32 cellular contexts compared by ENCODE assay signal in genomic region chr20:9610665-9611064, GRCh38.
"Had no signal": no experiment of that assay in that cellular context is flagged by ENCODE, and none has a peak within 500 bp of the region (broad histone marks: within the 10 kb centered on the region; RNA-seq: fewer than 3 reads in every experiment).

No MANE protein-coding gene starts in this region.

- H3K9me3 Mint-ChIP-seq: activated CD4-positive, alpha-beta memory T cell treated with anti-CD3 and anti-CD28 coated beads for 36 hours; activated CD4-positive, alpha-beta T cell treated with anti-CD3 and anti-CD28 coated beads, Interleukin-2, amount 10 ng/mL, durations not matched to agents 24 days and 14 days; activated CD8-positive, alpha-beta T cell treated with anti-CD3 and anti-CD28 coated beads for 36 hours; activated naive CD4-positive, alpha-beta T cell treated with anti-CD3 and anti-CD28 coated beads for 36 hours; activated naive CD4-positive, alpha-beta T cell treated with anti-CD3 and anti-CD28 coated beads, Interleukin-2, amount 50 U/mL, for 72 hours; activated naive CD8-positive, alpha-beta T cell treated with anti-CD3 and anti-CD28 coated beads, Interleukin-2, amount 10 ng/mL, durations not matched to agents 7 days and 5 days; activated naive CD8-positive, alpha-beta T cell treated with anti-CD3 and anti-CD28 coated beads, Interleukin-2, amount 50 U/mL, for 24 hours; activated T-cell treated with anti-CD3 and anti-CD28 coated beads, Interleukin-2, amount 50 U/mL, for 4 hours; activated T-cell treated with anti-CD3 and anti-CD28 coated beads, Interleukin-2, amount 50 U/mL, for 72 hours; activated T-helper 1 cell treated with anti-CD3 and anti-CD28 coated beads, Interleukin-12 subunit alpha, Interleukin-12 subunit beta, Interleukin-2, Interleukin-4 antibody, amounts not matched to agents 30 ng/mL and 10 ng/mL and 1 ng/mL, durations not matched to agents 14 hours and 24 hours and 36 hours; activated T-helper 17 cell treated with anti-CD3 and anti-CD28 coated beads, Interleukin-2, amount 50 U/mL, for 72 hours; central memory CD8-positive, alpha-beta T cell; T-helper 1 cell treated with Interleukin-12 subunit alpha and Interleukin-12 subunit beta and Interleukin-4 antibody, amounts not matched to agents 30 μg/mL and 1 μg/mL, for 36 hours; T-helper 2 cell treated with Interferon-gamma antibody and Interleukin-4, amounts not matched to agents 5 μg/mL and 100 μg/mL, for 36 hours had no signal

- H3K4me1 Mint-ChIP-seq: activated CD4-positive, alpha-beta T cell treated with anti-CD3 and anti-CD28 coated beads, Interleukin-2, amount 10 ng/mL, durations not matched to agents 24 days and 14 days; activated naive CD8-positive, alpha-beta T cell treated with anti-CD3 and anti-CD28 coated beads, Interleukin-2, amount 10 ng/mL, durations not matched to agents 7 days and 5 days; activated naive CD8-positive, alpha-beta T cell treated with anti-CD3 and anti-CD28 coated beads, Interleukin-2, amount 50 U/mL, for 24 hours; activated T-helper 17 cell treated with anti-CD3 and anti-CD28 coated beads, Interleukin-2, amount 50 U/mL, for 72 hours; central memory CD8-positive, alpha-beta T cell had no signal

- H3K9me3 ChIP-seq: ascending aorta had no signal

- H3K27ac ChIP-seq: ascending aorta, cardiac muscle cell had no signal

- H3K27ac Mint-ChIP-seq: activated B cell treated with CpG ODN at 0.5 μM for 24 hours; activated CD4-positive, alpha-beta memory T cell treated with anti-CD3 and anti-CD28 coated beads for 36 hours; activated CD4-positive, alpha-beta T cell treated with anti-CD3 and anti-CD28 coated beads, Interleukin-2, amount 10 ng/mL, durations not matched to agents 24 days and 14 days; activated CD8-positive, alpha-beta T cell treated with anti-CD3 and anti-CD28 coated beads for 36 hours; activated naive CD4-positive, alpha-beta T cell treated with anti-CD3 and anti-CD28 coated beads for 36 hours; activated naive CD4-positive, alpha-beta T cell treated with anti-CD3 and anti-CD28 coated beads, Interleukin-2, amount 50 U/mL, for 72 hours; activated naive CD8-positive, alpha-beta T cell treated with anti-CD3 and anti-CD28 coated beads, Interleukin-2, amount 10 ng/mL, durations not matched to agents 7 days and 5 days; activated naive CD8-positive, alpha-beta T cell treated with anti-CD3 and anti-CD28 coated beads, Interleukin-2, amount 50 U/mL, for 24 hours; activated T-cell treated with anti-CD3 and anti-CD28 coated beads, Interleukin-2, amount 50 U/mL, for 72 hours; activated T-helper 1 cell treated with anti-CD3 and anti-CD28 coated beads, Interleukin-12 subunit alpha, Interleukin-12 subunit beta, Interleukin-2, Interleukin-4 antibody, amounts not matched to agents 30 ng/mL and 10 ng/mL and 1 ng/mL, durations not matched to agents 14 hours and 24 hours and 36 hours; activated T-helper 17 cell treated with anti-CD3 and anti-CD28 coated beads, Interleukin-2, amount 50 U/mL, for 72 hours; T-helper 1 cell treated with Interleukin-12 subunit alpha and Interleukin-12 subunit beta and Interleukin-4 antibody, amounts not matched to agents 30 μg/mL and 1 μg/mL, for 36 hours; T-helper 2 cell treated with Interferon-gamma antibody and Interleukin-4, amounts not matched to agents 5 μg/mL and 100 μg/mL, for 36 hours had no signal

- H3K4me3 Mint-ChIP-seq: activated B cell treated with CpG ODN at 0.5 μM for 24 hours; activated CD4-positive, alpha-beta memory T cell treated with anti-CD3 and anti-CD28 coated beads for 36 hours; activated CD4-positive, alpha-beta T cell treated with anti-CD3 and anti-CD28 coated beads, Interleukin-2, amount 10 ng/mL, durations not matched to agents 24 days and 14 days; activated CD8-positive, alpha-beta T cell treated with anti-CD3 and anti-CD28 coated beads for 36 hours; activated naive CD4-positive, alpha-beta T cell treated with anti-CD3 and anti-CD28 coated beads for 36 hours; activated naive CD8-positive, alpha-beta T cell treated with anti-CD3 and anti-CD28 coated beads, Interleukin-2, amount 10 ng/mL, durations not matched to agents 7 days and 5 days; activated naive CD8-positive, alpha-beta T cell treated with anti-CD3 and anti-CD28 coated beads, Interleukin-2, amount 50 U/mL, for 24 hours; activated T-cell treated with anti-CD3 and anti-CD28 coated beads, Interleukin-2, amount 50 U/mL, for 4 hours; activated T-cell treated with anti-CD3 and anti-CD28 coated beads, Interleukin-2, amount 50 U/mL, for 72 hours; activated T-helper 1 cell treated with anti-CD3 and anti-CD28 coated beads, Interleukin-12 subunit alpha, Interleukin-12 subunit beta, Interleukin-2, Interleukin-4 antibody, amounts not matched to agents 30 ng/mL and 10 ng/mL and 1 ng/mL, durations not matched to agents 14 hours and 24 hours and 36 hours; activated T-helper 17 cell treated with anti-CD3 and anti-CD28 coated beads, Interleukin-2, amount 50 U/mL, for 72 hours; brain; central memory CD8-positive, alpha-beta T cell; T-helper 1 cell treated with Interleukin-12 subunit alpha and Interleukin-12 subunit beta and Interleukin-4 antibody, amounts not matched to agents 30 μg/mL and 1 μg/mL, for 36 hours; T-helper 2 cell treated with Interferon-gamma antibody and Interleukin-4, amounts not matched to agents 5 μg/mL and 100 μg/mL, for 36 hours had no signal

- H3K4me3 ChIP-seq: ascending aorta, cardiac muscle cell had no signal

- H3K36me3 Mint-ChIP-seq: activated CD4-positive, alpha-beta memory T cell treated with anti-CD3 and anti-CD28 coated beads for 36 hours; activated naive CD4-positive, alpha-beta T cell treated with anti-CD3 and anti-CD28 coated beads, Interleukin-2, amount 50 U/mL, for 72 hours; activated naive CD8-positive, alpha-beta T cell treated with anti-CD3 and anti-CD28 coated beads, Interleukin-2, amount 10 ng/mL, durations not matched to agents 7 days and 5 days had no signal

- H3K4me1 ChIP-seq: ascending aorta had no signal

- DNase-seq: activated B cell treated with CpG ODN at 0.5 μM for 24 hours; activated CD4-positive, alpha-beta memory T cell treated with anti-CD3 and anti-CD28 coated beads for 36 hours; activated CD4-positive, alpha-beta T cell treated with anti-CD3 and anti-CD28 coated beads for 4 hours; activated CD4-positive, alpha-beta T cell treated with anti-CD3 and anti-CD28 coated beads, Interleukin-2, amount 10 ng/mL, durations not matched to agents 24 days and 14 days; activated CD4-positive, alpha-beta T cell treated with anti-CD3 and anti-CD28 coated beads, Interleukin-2, amount 50 U/mL, for 1 hour; activated CD4-positive, alpha-beta T cell treated with anti-CD3 and anti-CD28 coated beads, Interleukin-2, amount 50 U/mL, for 4 hours; activated CD4-positive, CD25-positive, alpha-beta regulatory T cell treated with anti-CD3 and anti-CD28 coated beads, Interleukin-2, amount 50 U/mL, for 72 hours; activated CD8-positive, alpha-beta memory T cell treated with anti-CD3 and anti-CD28 coated beads, Interleukin-2, amount 50 U/mL, for 4 hours; activated CD8-positive, alpha-beta T cell treated with anti-CD3 and anti-CD28 coated beads for 36 hours; activated effector memory CD4-positive, alpha-beta T cell treated with anti-CD3 and anti-CD28 coated beads, Interleukin-2, amount 50 U/mL, for 16 hours; activated gamma-delta T cell treated with Interleukin-2 at 50 U/mL for 16 hours; activated naive CD4-positive, alpha-beta T cell; activated naive CD4-positive, alpha-beta T cell treated with anti-CD3 and anti-CD28 coated beads for 36 hours; activated naive CD4-positive, alpha-beta T cell treated with anti-CD3 and anti-CD28 coated beads, Interleukin-2, amount 50 U/mL, for 16 hours; activated naive CD8-positive, alpha-beta T cell treated with anti-CD3 and anti-CD28 coated beads, Interleukin-2, amount 10 ng/mL, durations not matched to agents 7 days and 5 days; activated naive CD8-positive, alpha-beta T cell treated with anti-CD3 and anti-CD28 coated beads, Interleukin-2, amount 50 U/mL, for 24 hours; activated T-cell treated with anti-CD3 and anti-CD28 coated beads for 4 hours; activated T-cell treated with anti-CD3 and anti-CD28 coated beads, Interleukin-2, amount 50 U/mL, for 1 hour; activated T-cell treated with anti-CD3 and anti-CD28 coated beads, Interleukin-2, amount 50 U/mL, for 4 hours; activated T-cell treated with anti-CD3 and anti-CD28 coated beads, Interleukin-2, amount 50 U/mL, for 72 hours; T-helper 1 cell; T-helper 2 cell; T-helper 9 cell had no signal

- H3K36me3 ChIP-seq: ascending aorta, cardiac muscle cell had no signal

- H3K27me3 Mint-ChIP-seq: activated CD4-positive, alpha-beta T cell treated with anti-CD3 and anti-CD28 coated beads, Interleukin-2, amount 10 ng/mL, durations not matched to agents 24 days and 14 days; activated CD8-positive, alpha-beta T cell treated with anti-CD3 and anti-CD28 coated beads for 36 hours; activated T-helper 17 cell treated with anti-CD3 and anti-CD28 coated beads, Interleukin-2, amount 50 U/mL, for 72 hours; brain had no signal

- H3K27me3 ChIP-seq: ascending aorta, cardiac muscle cell had no signal
